10 cellular contexts compared by ENCODE assay signal in the genomic region with DNA sequence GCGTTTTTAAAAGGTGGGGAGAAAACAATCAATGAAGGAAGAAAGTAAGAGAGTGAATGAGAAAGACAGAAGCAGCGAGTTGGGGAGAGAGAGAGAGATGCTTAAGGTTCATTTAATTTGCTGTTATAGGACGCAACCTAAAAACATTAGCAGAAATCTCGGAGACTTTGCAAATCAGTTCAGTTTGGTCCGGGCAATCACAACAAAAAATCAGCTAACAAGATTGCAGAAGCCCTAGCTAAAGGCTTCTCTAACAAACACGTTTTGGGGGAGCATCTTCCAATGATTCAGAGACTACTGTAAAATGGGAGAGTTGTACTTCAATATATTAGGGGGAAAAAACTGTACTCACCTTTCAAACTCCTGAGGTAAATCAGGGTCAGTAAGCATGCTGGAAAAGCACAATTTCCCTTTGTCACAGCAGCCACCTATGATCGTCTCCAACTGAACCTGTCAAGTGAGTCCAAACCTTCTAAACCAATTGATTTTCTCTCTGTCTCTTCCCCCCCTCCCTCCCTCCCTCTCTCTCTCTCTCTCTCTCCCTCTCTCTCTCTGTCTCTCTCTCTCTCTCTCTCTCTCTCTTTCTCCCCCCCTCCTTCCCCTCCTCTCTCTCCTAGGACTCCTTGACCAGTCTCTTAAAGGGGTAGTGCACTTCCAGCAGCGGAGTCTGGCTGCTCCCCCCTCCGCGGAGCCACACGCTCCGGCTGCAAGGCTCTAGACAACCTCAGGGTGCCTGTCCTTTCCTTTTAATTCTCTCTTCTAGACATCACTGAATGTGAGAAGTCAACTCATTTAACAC. TPM values are rescaled to one million over a fixed set of nuclear protein-coding genes. Genes with fewer than 3 reads are reported as not detected.
A peak's percentile ranks its signal among the peaks of the same experiment; 100 is the strongest.
DNase-seq lines count a peak whose midpoint lies in the region; ATAC-seq, FAIRE-seq and TF ChIP-seq lines count a peak whose summit lies in the region.
"Had no signal": no experiment of that assay in that cellular context is flagged by ENCODE, and none has a peak within 500 bp of the region (broad histone marks: within the 10 kb centered on the region; RNA-seq: fewer than 3 reads in every experiment).

A gene (minus strand): TSS at position 459 of the 799 bp plus-strand sequence. CDS start 69 bp downstream, at position 390.

- H3K27ac ChIP-seq in K562 (ENCODE audit: extremely low read depth, low read depth, low read length) (no peak within 1 kb of the TSS), stomach (peak within 1 kb of the TSS in 2 of 5 donors; percentile 4 to 25)
- H3K27ac ChIP-seq: BLaER1 treated with 17β-estradiol and CSF1 and Interleukin-3, amounts not matched to agents 10 nM and 100 nM; SK-N-MC had no signal

- peak; percentile 70 for DNase-seq in NCI-H510A treated with DMSO at 0.1 percent for 48 hours (lab: John Stamatoyannopoulos, UW)
- DNase-seq in NCI-H510A (lab: John Stamatoyannopoulos, UW) = no peak
- DNase-seq in K562 (ENCODE audit: extremely low read depth in 1 of 4, low spot score in 3 of 4) = peak; percentile 19 to 72 (median 39)
- peak; percentile 58 for DNase-seq in iPS-NIHi7 (ENCODE audit: extremely low spot score)
- peak; percentile 28 for DNase-seq in stomach
- DNase-seq in activated T-helper 2 cell treated with anti-CD3 and anti-CD28 coated beads, Interferon-gamma antibody, Interleukin-2, Interleukin-4, amounts not matched to agents 10 μg/mL and 5 μg/mL and 100 μg/mL, durations not matched to agents 14 hours and 24 hours and 36 hours (ENCODE audit: low spot score) = no peak
- no peak for DNase-seq in SIG-M5 treated with dmso at 0.1 percent for 504 hours (lab: John Stamatoyannopoulos, UW; ENCODE audit: unreplicated experiment)

- intact Hi-C loops in K562 (cut with micrococcal nuclease) (loop anchor here (10.0 kb wide), 1 partner anchor 135 kb away; no protein-coding TSS in a partner anchor), stomach (cut with DNase I; ENCODE audit: low total_unique reads) (no loop called here)
- intact Hi-C loops in activated T-helper 2 cell treated with anti-CD3 and anti-CD28 coated beads, Interferon-gamma antibody, Interleukin-2, Interleukin-4, amounts not matched to agents 10 μg/mL and 5 μg/mL and 100 μg/mL, durations not matched to agents 14 hours and 24 hours and 36 hours (cut with micrococcal nuclease) = no loop called here

- ATAC-seq in K562 (peak; percentile 97), GM19351 (IDR thresholded peaks at IDR 0.05; ENCODE audit: unreplicated experiment) (no peak)

- H3K4me1 Mint-ChIP-seq in activated T-helper 2 cell treated with anti-CD3 and anti-CD28 coated beads, Interferon-gamma antibody, Interleukin-2, Interleukin-4, amounts not matched to agents 10 μg/mL and 5 μg/mL and 100 μg/mL, durations not matched to agents 14 hours and 24 hours and 36 hours (ENCODE audit: low read depth) = no peaks in the 10 kb centered on the region

- H3K4me2 ChIP-seq in K562 (ENCODE audit: insufficient read depth, low read length) = peak within 1 kb of the TSS; percentile 84
- H3K4me2 ChIP-seq: BLaER1 treated with 17β-estradiol and CSF1 and Interleukin-3, amounts not matched to agents 10 nM and 100 nM had no signal

- no peaks in the 10 kb centered on the region for H3K9me3 ChIP-seq in K562 (replicated peaks; ENCODE audit: control insufficient read depth, insufficient read depth, low read depth, low read length)
- no peaks in the 10 kb centered on the region for H3K9me3 ChIP-seq in stomach
- H3K9me3 ChIP-seq: BLaER1 treated with 17β-estradiol and CSF1 and Interleukin-3, amounts not matched to agents 10 nM and 100 nM had no signal

- no peak for FAIRE-seq in K562 (lab: Jason Lieb, UNC)

- peaks cover 0 to 5% of the 10 kb centered on the region in 2 experiments; a peak in 1 of 5 replicates for H3K4me1 ChIP-seq in K562 (replicated peaks in 1 of 2; ENCODE audit: control insufficient read depth in 2 of 2, insufficient read depth in 2 of 2, low read length in 2 of 2)
- peaks cover 3 to 32% (median 19%) of the 10 kb centered on the region in 4 donors for H3K4me1 ChIP-seq in stomach

- H3K9me3 Mint-ChIP-seq in activated T-helper 2 cell treated with anti-CD3 and anti-CD28 coated beads, Interferon-gamma antibody, Interleukin-2, Interleukin-4, amounts not matched to agents 10 μg/mL and 5 μg/mL and 100 μg/mL, durations not matched to agents 14 hours and 24 hours and 36 hours = no peaks in the 10 kb centered on the region

- 4% methylated on average over 12 of the region's 12 CpGs for WGBS in K562 (ENCODE audit: insufficient coverage, low coverage, missing lambda C conversion rate)
- WGBS in stomach, 5 donors = 2 to 9% (median 5%) methylated on average over 12 of the region's 12 CpGs

- peak within 1 kb of the TSS; percentile 45 to 68 for H3K9ac ChIP-seq in K562 (ENCODE audit: insufficient read depth in 1 of 2, low read depth in 2 of 2, low read length in 2 of 2)
- H3K9ac ChIP-seq: BLaER1 treated with 17β-estradiol and CSF1 and Interleukin-3, amounts not matched to agents 10 nM and 100 nM had no signal

- H3K4me3 Mint-ChIP-seq in activated T-helper 2 cell treated with anti-CD3 and anti-CD28 coated beads, Interferon-gamma antibody, Interleukin-2, Interleukin-4, amounts not matched to agents 10 μg/mL and 5 μg/mL and 100 μg/mL, durations not matched to agents 14 hours and 24 hours and 36 hours (ENCODE audit: low read depth) = no peak within 1 kb of the TSS

- H3K36me3 Mint-ChIP-seq in activated T-helper 2 cell treated with anti-CD3 and anti-CD28 coated beads, Interferon-gamma antibody, Interleukin-2, Interleukin-4, amounts not matched to agents 10 μg/mL and 5 μg/mL and 100 μg/mL, durations not matched to agents 14 hours and 24 hours and 36 hours (ENCODE audit: low read depth) = no peaks in the 10 kb centered on the region

- peak within 1 kb of the TSS; percentile 35 for H3K4me3 ChIP-seq in K562
- H3K4me3 ChIP-seq in stomach = peak within 1 kb of the TSS; percentile 34 to 46 (median 44)
- H3K4me3 ChIP-seq: BLaER1 treated with 17β-estradiol and CSF1 and Interleukin-3, amounts not matched to agents 10 nM and 100 nM; SK-N-MC had no signal

- H3K27me3 Mint-ChIP-seq in activated T-helper 2 cell treated with anti-CD3 and anti-CD28 coated beads, Interferon-gamma antibody, Interleukin-2, Interleukin-4, amounts not matched to agents 10 μg/mL and 5 μg/mL and 100 μg/mL, durations not matched to agents 14 hours and 24 hours and 36 hours (ENCODE audit: low read depth) = no peaks in the 10 kb centered on the region

- TF ChIP-seq CTCF in K562 (IDR thresholded peaks at IDR 0.05 in 2 of 3, conservative IDR thresholded peaks at IDR 0.05 in 1 of 3; ENCODE audit: insufficient read depth in 2 of 3, low read depth in 1 of 3, low read length in 3 of 3) (no peak), stomach (IDR thresholded peaks at IDR 0.05) (no peak)

- no peaks in the 10 kb centered on the region for H3K9me1 ChIP-seq in K562 (ENCODE audit: control insufficient read depth, insufficient read depth, low read length)

- H3K27me3 ChIP-seq in K562 (ENCODE audit: control insufficient read depth in 2 of 2, insufficient read depth in 2 of 2, low read length in 2 of 2) (no peaks in the 10 kb centered on the region), stomach (peaks cover 0 to 10% (median 4%) of the 10 kb centered on the region in 3 donors)
- H3K27me3 ChIP-seq: BLaER1 treated with 17β-estradiol and CSF1 and Interleukin-3, amounts not matched to agents 10 nM and 100 nM had no signal

- BruUV-seq in K562 (replicated peaks; lab: Mats Ljungman, UMichigan) = no TSS peak

- no peaks in the 10 kb centered on the region for H3K79me2 ChIP-seq in K562 (ENCODE audit: control insufficient read depth, insufficient read depth, low read length)

- H4K20me1 ChIP-seq in K562 (replicated peaks; ENCODE audit: control insufficient read depth, insufficient read depth, low read length) = no peaks in the 10 kb centered on the region
- H4K20me1 ChIP-seq: BLaER1 treated with 17β-estradiol and CSF1 and Interleukin-3, amounts not matched to agents 10 nM and 100 nM had no signal

- TF ChIP-seq POLR2A in K562 (conservative IDR thresholded peaks at IDR 0.05) (no peak), stomach (IDR thresholded peaks at IDR 0.05) (no peak)

- no peak within 1 kb of the TSS for H3K27ac Mint-ChIP-seq in activated T-helper 2 cell treated with anti-CD3 and anti-CD28 coated beads, Interferon-gamma antibody, Interleukin-2, Interleukin-4, amounts not matched to agents 10 μg/mL and 5 μg/mL and 100 μg/mL, durations not matched to agents 14 hours and 24 hours and 36 hours

- CTCF ChIA-PET in K562 (lab: Yijun Ruan, JAX; ENCODE audit: low intra/inter-chr PET ratio) = no interaction called here

- H2AFZ ChIP-seq in K562 (ENCODE audit: low read depth, low read length) = peak within 1 kb of the TSS; percentile 90

- no peaks in the 10 kb centered on the region for H3K36me3 ChIP-seq in K562 (ENCODE audit: control insufficient read depth, insufficient read depth, low read length)
- H3K36me3 ChIP-seq in stomach = no peaks in the 10 kb centered on the region
- H3K36me3 ChIP-seq: BLaER1 treated with 17β-estradiol and CSF1 and Interleukin-3, amounts not matched to agents 10 nM and 100 nM had no signal

- in situ Hi-C loops in K562 (cut with MboI) = no loop called here

- POLR2A ChIA-PET in K562 (lab: Yijun Ruan, JAX) = interaction anchor here (0.6 to 1.0 kb wide), 2 partner anchors 65 to 394 kb away, joined by 3 read pairs; no protein-coding TSS in a partner anchor

- no peak for TF ChIP-seq EP300 in K562 (IDR thresholded peaks at IDR 0.05; ENCODE audit: low read length)
- no peak for TF ChIP-seq EP300 in stomach (IDR thresholded peaks at IDR 0.05)

- no peak for TF ChIP-seq RAD21 in K562 (CRISPR knock-in tag; conservative IDR thresholded peaks at IDR 0.05 in 1 of 2, IDR thresholded peaks at IDR 0.05 in 1 of 2)

RNA-seq across cellular contexts. Expression of the gene that starts here (rescaled TPM):
- total RNA-seq in K562 (2011; cell fraction: chromatin; rRNA removed; ENCODE audit: low replicate concordance) = 17.1 and 17.2 TPM in 2 replicates
- 12.8 and 13.2 TPM in 2 replicates for total RNA-seq in K562 (2011; cell fraction: nucleolus; rRNA removed)
- 11.1 and 21.6 TPM in 2 replicates for total RNA-seq in K562 (2011; cell fraction: nucleoplasm; rRNA removed)
- total RNA-seq in K562 (2014; rRNA removed) (12.5 and 13.4 TPM in 2 replicates), K562 (2014; rRNA removed; fragmentation: Illumina TruSeq; extraction: Trizol) (12.3 and 13.7 TPM in 2 replicates), K562 (2015; rRNA removed; fragmentation: Illumina TruSeq; extraction: Trizol) (8.3 and 9.3 TPM in 2 replicates), K562 (2021) (11.9 and 14.1 TPM in 2 replicates), stomach (10 to 100 TPM in 3 of 5 donors, 1 to 10 TPM in 2; 4.2 to 57.2 (median 15.2) TPM)
- polyA plus RNA-seq in K562 (2011; rRNA removed) (12.8 and 16.5 TPM in 2 replicates), K562 (2014; fragmentation: Illumina TruSeq; extraction: Trizol) (9.1 and 9.5 TPM in 2 replicates), K562 (2014; fragmentation: Nextera tagmentation; extraction: Ambion mirVana) (10 to 100 TPM; 10.9 to 12.3 TPM), K562 (2014; rRNA removed) (9.6 and 10.1 TPM in 2 replicates), stomach (1 to 10 TPM in 1 of 3 donors, under 1 TPM in 2; 0.85 to 1.4 (median 0.87) TPM)
- 7.9 and 11.8 TPM in 2 replicates for polyA plus RNA-seq in K562 (2011; cell fraction: cytosol; rRNA removed)
- polyA plus RNA-seq in K562 (2011; cell fraction: nucleus; rRNA removed) = 14.5 and 21.2 TPM in 2 replicates
- 4.3 and 4.7 TPM in 2 replicates for polyA plus RNA-seq in K562 (2012)
- polyA minus RNA-seq in K562 (2011; rRNA and poly(A)+ RNA removed) = 24.7 and 33.1 TPM in 2 replicates
- 5.9 and 21.4 TPM in 2 replicates for polyA minus RNA-seq in K562 (2011; cell fraction: cytosol; rRNA and poly(A)+ RNA removed)
- polyA minus RNA-seq in K562 (2011; cell fraction: nucleus; rRNA and poly(A)+ RNA removed) = 21.3 and 27.2 TPM in 2 replicates
- 0.34 and 0.53 TPM in 2 replicates for total RNA-seq in activated T-helper 2 cell treated with anti-CD3 and anti-CD28 coated beads, Interferon-gamma antibody, Interleukin-2, Interleukin-4, amounts not matched to agents 10 μg/mL and 5 μg/mL and 100 μg/mL, durations not matched to agents 14 hours and 24 hours and 36 hours

Comparison
In these comparisons a context has a peak if more than half of its experiments do, and no peak if none do; other contexts are left out.
1. DNase-seq: peak in NCI-H510A treated with DMSO at 0.1 percent for 48 hours (single experiment), K562 (4 of 4), iPS-NIHi7 (single experiment) and stomach (single experiment); none in NCI-H510A (single experiment), activated T-helper 2 cell treated with anti-CD3 and anti-CD28 coated beads, Interferon-gamma antibody, Interleukin-2, Interleukin-4, amounts not matched to agents 10 μg/mL and 5 μg/mL and 100 μg/mL, durations not matched to agents 14 hours and 24 hours and 36 hours (single experiment) and SIG-M5 treated with dmso at 0.1 percent for 504 hours (single experiment).